ENCODE assay signal across 21 cellular contexts in genomic region chr6:146948790-146949342, GRCh38.
"Had no signal": no experiment of that assay in that cellular context is flagged by ENCODE, and none has a peak within 500 bp of the region (broad histone marks: within the 10 kb centered on the region; RNA-seq: fewer than 3 reads in every experiment).

No MANE protein-coding gene starts in this region.

- H3K4me3 Mint-ChIP-seq: memory B cell; naive B cell; nephron; stimulated activated naive B cell treated with anti-CD40 and anti-IgM and Interleukin-4, amounts not matched to agents 10 μg/mL and 1 μg/mL and 100 μg/mL, for 72 hours; stimulated activated naive CD8-positive, alpha-beta T cell treated with anti-CD3 and anti-CD28 coated beads, Interleukin-15, amount 100 ng/mL, for 72 hours had no signal

- H3K27ac Mint-ChIP-seq: memory B cell; naive B cell; nephron; stimulated activated naive B cell treated with anti-CD40 and anti-IgM and Interleukin-4, amounts not matched to agents 10 μg/mL and 1 μg/mL and 100 μg/mL, for 72 hours; stimulated activated naive CD8-positive, alpha-beta T cell treated with anti-CD3 and anti-CD28 coated beads, Interleukin-15, amount 100 ng/mL, for 72 hours had no signal

- H3K4me3 ChIP-seq: dorsolateral prefrontal cortex, left ventricle myocardium inferior, lower lobe of right lung, psoas muscle, sigmoid colon, skin epidermis, testis, transverse colon had no signal

- DNase-seq: cortex of kidney; dorsolateral prefrontal cortex; effector CD8-positive, alpha-beta T cell; foreskin keratinocyte; kidney; left cardiac atrium; left ventricle myocardium inferior; lower lobe of right lung; naive B cell; psoas muscle; sigmoid colon; stimulated activated CD4-positive, alpha-beta T cell treated with anti-CD3 and anti-CD28 coated beads, Interleukin-2, amount 100 ng/mL, for 24 hours; stimulated activated CD4-positive, alpha-beta T cell treated with anti-CD3 and anti-CD28 coated beads, Interleukin-4, amount 100 ng/mL, for 4 hours; stimulated activated naive B cell treated with anti-CD40 and anti-IgM and Interleukin-4, amounts not matched to agents 10 μg/mL and 1 μg/mL and 100 μg/mL, for 72 hours; stimulated activated naive CD8-positive, alpha-beta T cell treated with anti-CD3 and anti-CD28 coated beads, Interleukin-15, amount 100 ng/mL, for 72 hours; testis; transverse colon had no signal

- H3K9me3 ChIP-seq: left ventricle myocardium inferior, lower lobe of right lung, psoas muscle, sigmoid colon, testis, transverse colon had no signal

- H3K4me1 Mint-ChIP-seq: nephron had no signal

- H3K27me3 Mint-ChIP-seq: stimulated activated naive CD8-positive, alpha-beta T cell treated with anti-CD3 and anti-CD28 coated beads, Interleukin-15, amount 100 ng/mL, for 72 hours had no signal

- H3K36me3 Mint-ChIP-seq: memory B cell; naive B cell; stimulated activated naive B cell treated with anti-CD40 and anti-IgM and Interleukin-4, amounts not matched to agents 10 μg/mL and 1 μg/mL and 100 μg/mL, for 72 hours had no signal

- H3K9me3 Mint-ChIP-seq: memory B cell; stimulated activated naive B cell treated with anti-CD40 and anti-IgM and Interleukin-4, amounts not matched to agents 10 μg/mL and 1 μg/mL and 100 μg/mL, for 72 hours had no signal

- ATAC-seq: esophagus mucosa; foreskin keratinocyte; left cardiac atrium; lower lobe of right lung; psoas muscle; stimulated activated naive B cell treated with anti-CD40 and anti-IgM and Interleukin-4, amounts not matched to agents 10 μg/mL and 1 μg/mL and 100 μg/mL, for 72 hours; stimulated activated naive CD8-positive, alpha-beta T cell treated with anti-CD3 and anti-CD28 coated beads, Interleukin-15, amount 100 ng/mL, for 72 hours had no signal
